In genomic region chr15:101006931-101007687, GRCh38 we compare ENCODE assay signal across 8 cellular contexts.
DNase-seq lines count a peak whose midpoint lies in the region; ATAC-seq and TF ChIP-seq lines count a peak whose summit lies in the region.

No MANE protein-coding gene starts in this region.

- no peak overlapping the region for H3K9ac ChIP-seq in SK-N-SH

- H3K4me1 Mint-ChIP-seq in osteocyte (ENCODE audit: unreplicated experiment), result peaks cover 18% of the 10 kb centered on the region

- H3K36me3 ChIP-seq in MG63 (peaks cover 83% of the 10 kb centered on the region), SK-N-SH (replicated peaks in 1 of 2; ENCODE audit: control insufficient read depth in 1 of 2, insufficient read depth in 2 of 2, low read length in 1 of 2) (no peaks in the 10 kb centered on the region), tibial nerve (peaks cover 0 to 3% (median 0%) of the 10 kb centered on the region in 3 donors)

- H4K20me1 ChIP-seq in SK-N-SH (ENCODE audit: insufficient read depth), result 0 out of 2 replicates have a peak, but pooled peaks cover 4% of the 10 kb centered on the region

- peaks cover 8% of the 10 kb centered on the region for H3K9me3 Mint-ChIP-seq in osteocyte (ENCODE audit: unreplicated experiment)

- peak; percentile 93 for TF ChIP-seq CTCF in SK-N-SH (IDR thresholded peaks at IDR 0.05)
- TF ChIP-seq CTCF in osteocyte (IDR thresholded peaks at IDR 0.05), result peak; percentile 94
- peak; percentile 93 to 95 (median 93) for TF ChIP-seq CTCF in tibial nerve (IDR thresholded peaks at IDR 0.05)

- peaks cover 5% of the 10 kb centered on the region for H3F3A ChIP-seq in SK-N-SH (replicated peaks; ENCODE audit: insufficient read depth)

- H3K27me3 Mint-ChIP-seq in osteocyte (ENCODE audit: unreplicated experiment), result no peaks in the 10 kb centered on the region

- H3K4me1 ChIP-seq in SK-N-SH (ENCODE audit: control insufficient read depth in 1 of 2, insufficient read depth in 2 of 2, low read depth in 1 of 2, low read length in 1 of 2) (peaks cover 0 to 4% of the 10 kb centered on the region in 2 experiments; a peak in 1 of 4 replicates), tibial nerve (peaks cover 0 to 18% (median 0%) of the 10 kb centered on the region in 4 donors)

- H3K79me2 ChIP-seq in SK-N-SH (ENCODE audit: insufficient read depth), result no peaks in the 10 kb centered on the region

- no peak overlapping the region for H3K27ac ChIP-seq in SK-N-SH (ENCODE audit: low read depth in 2 of 2, low read length in 1 of 2)
- H3K27ac ChIP-seq in tibial nerve, result peak overlapping the region in 1 of 4 donors; percentile 40

- peak overlapping the region; percentile 62 for H3K27ac Mint-ChIP-seq in osteocyte (ENCODE audit: unreplicated experiment)

- H3K4me3 Mint-ChIP-seq in osteocyte (ENCODE audit: unreplicated experiment), result peak overlapping the region; percentile 85

- WGBS in SK-N-SH (ENCODE audit: low lambda C conversion rate), result 43% methylated on average over 22 of the region's 27 CpGs
- 17 to 20% methylated on average over 27 of the region's 27 CpGs for WGBS in tibial nerve, 2 donors

- no peak overlapping the region for H3K4me2 ChIP-seq in SK-N-SH

- CTCF ChIA-PET in SK-N-SH (lab: Yijun Ruan, JAX), result interaction anchor here (0.6 to 5.6 kb wide), 101 partner anchors 9 to 694 kb away, joined by 3 to 156 read pairs (median 6); partner anchors contain the start of genes ADAMTS17, ALDH1A3, ASB7 and CHSY1

- peaks cover 3% of the 10 kb centered on the region for H3K36me3 Mint-ChIP-seq in osteocyte (ENCODE audit: unreplicated experiment)

- no peak overlapping the region for H3K4me3 ChIP-seq in MG63
- H3K4me3 ChIP-seq in SK-N-SH (ENCODE audit: low read depth in 2 of 2, low read length in 1 of 2), result no peak overlapping the region; a peak in 1 of 4 replicates
- H3K4me3 ChIP-seq in tibial nerve, result peak overlapping the region in 2 of 4 donors; percentile 17 to 18

- TF ChIP-seq EP300 in SK-N-SH (IDR thresholded peaks at IDR 0.05; ENCODE audit: borderline replicate concordance in 1 of 2, low read depth in 1 of 2, low read length in 1 of 2) (no peak), tibial nerve (IDR thresholded peaks at IDR 0.05) (no peak)

- POLR2A ChIA-PET in SK-N-SH (lab: Yijun Ruan, JAX), result interaction anchor here (0.6 to 1.6 kb wide), 3 partner anchors 89 to 238 kb away, joined by 3 to 5 read pairs (median 4); partner anchors contain the start of gene LRRK1

- no peak for TF ChIP-seq POLR2A in tibial nerve (IDR thresholded peaks at IDR 0.05)

- peak; percentile 40 for ATAC-seq in GM21390 (IDR thresholded peaks at IDR 0.05; ENCODE audit: unreplicated experiment)

- H3K27me3 ChIP-seq in MG63 (no peaks in the 10 kb centered on the region), SK-N-SH (ENCODE audit: insufficient read depth) (no peaks in the 10 kb centered on the region), tibial nerve (no peaks in the 10 kb centered on the region)

- peak; percentile 95 for TF ChIP-seq RAD21 in SK-N-SH (IDR thresholded peaks at IDR 0.05; ENCODE audit: low read length)

- DNase-seq in CD1c-positive myeloid dendritic cell (ENCODE audit: extremely low spot score) (peak; percentile 93), MG63 (peak; percentile 81), SK-N-SH (peak; percentile 87), glomerular visceral epithelial cell (ENCODE audit: extremely low spot score) (peak; percentile 84), osteocyte (ENCODE audit: extremely low spot score, unreplicated experiment) (no peak), tibial nerve (ENCODE audit: low spot score in 2 of 2) (peak; percentile 60 to 84)
- peak; percentile 72 for DNase-seq in activated naive CD4-positive, alpha-beta T cell treated with anti-CD3 and anti-CD28 coated beads, Interleukin-2, amount 50 U/mL, for 16 hours

- no peaks in the 10 kb centered on the region for H3K9me2 ChIP-seq in SK-N-SH

- H2AFZ ChIP-seq in SK-N-SH (ENCODE audit: low read depth), result no peak overlapping the region; the same call in 1 of the 2 replicates

- H3K9me3 ChIP-seq in MG63 (peaks cover 22% of the 10 kb centered on the region), SK-N-SH (no peaks in the 10 kb centered on the region), tibial nerve (no peaks in the 10 kb centered on the region)

TF ChIP-seq in SK-N-SH, 30 proteins besides CTCF, POLR2A, EP300 and RAD21:
- TF ChIP-seq SIN3A (IDR thresholded peaks at IDR 0.05; ENCODE audit: borderline replicate concordance, low read depth, low read length), result 0 out of 2 replicates have a peak, but pooled peaks have one; percentile 37
- TF ChIP-seq MAX (IDR thresholded peaks at IDR 0.05; ENCODE audit: low read depth), result 0 out of 2 replicates have a peak, but pooled peaks have one; percentile 16
- TF ChIP-seq ELF1 (IDR thresholded peaks at IDR 0.05), result no peak
- TF ChIP-seq RCOR1 (IDR thresholded peaks at IDR 0.05; ENCODE audit: low read length), result peak; percentile 40; the same call in 1 of the 2 replicates
- peak; percentile 94 for TF ChIP-seq SMC3 (IDR thresholded peaks at IDR 0.05; ENCODE audit: low read depth, low read length)
- 0 out of 2 replicates have a peak, but pooled peaks have one; percentile 22 for TF ChIP-seq MXI1 (IDR thresholded peaks at IDR 0.05; ENCODE audit: low read depth, low read length)
